8 cellular contexts compared by ENCODE assay signal in the genomic region with DNA sequence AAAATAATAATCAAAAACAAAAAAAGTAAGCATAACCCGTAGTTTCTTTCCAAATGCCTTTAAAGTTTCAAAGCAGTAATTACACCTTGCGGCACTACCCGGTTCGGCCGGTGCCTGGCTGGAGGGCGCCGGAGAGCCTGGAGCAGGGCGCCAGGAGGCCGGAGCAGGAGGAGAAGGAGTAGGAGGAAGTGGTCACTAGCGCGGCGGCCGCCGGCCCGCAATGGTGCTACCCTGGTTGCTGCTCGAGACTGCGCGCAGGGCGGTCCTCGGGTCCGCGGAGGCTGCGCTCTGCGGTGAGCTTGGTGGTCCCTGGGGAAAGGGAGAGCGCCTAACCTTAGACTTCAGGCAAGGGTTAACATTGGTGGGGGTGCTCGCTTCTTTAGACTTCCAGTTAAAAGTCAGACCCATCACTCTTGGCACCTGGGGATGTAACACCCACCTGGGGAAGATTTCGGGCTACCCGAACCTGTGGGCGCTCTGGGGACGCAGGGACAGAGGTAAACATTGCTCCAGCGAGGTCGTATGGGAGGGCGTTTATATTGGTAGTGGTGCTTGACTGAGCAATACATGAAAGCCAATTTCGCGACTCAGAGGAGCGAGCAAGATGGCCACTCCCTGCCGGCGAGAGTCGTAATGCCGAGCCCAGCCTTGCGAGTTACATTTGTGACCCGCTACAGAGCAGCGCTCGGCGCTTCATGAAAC. TPM values are rescaled to one million over a fixed set of nuclear protein-coding genes. Genes with fewer than 3 reads are reported as not detected.
DNase-seq lines count a peak whose midpoint lies in the region; ATAC-seq, FAIRE-seq and TF ChIP-seq lines count a peak whose summit lies in the region.

No MANE protein-coding gene starts in this region.

- no peaks in the 10 kb centered on the region for H3K36me3 ChIP-seq in fibroblast of lung (ENCODE audit: control insufficient read depth, insufficient read depth, low read length)

- H3K27ac Mint-ChIP-seq in activated T-helper 2 cell treated with anti-CD3 and anti-CD28 coated beads, Interferon-gamma antibody, Interleukin-2, Interleukin-4, amounts not matched to agents 10 μg/mL and 5 μg/mL and 100 μg/mL, durations not matched to agents 14 hours and 24 hours and 36 hours: peak overlapping the region; percentile 96
- H3K27ac Mint-ChIP-seq in natural killer cell: peak overlapping the region; percentile 86 to 95
- peak overlapping the region; percentile 95 to 97 for H3K27ac Mint-ChIP-seq in stimulated activated naive CD8-positive, alpha-beta T cell treated with anti-CD3 and anti-CD28 coated beads, Interleukin-15, amount 100 ng/mL, for 72 hours

- TF ChIP-seq CTCF in LNCAP (IDR thresholded peaks at IDR 0.05): peak; percentile 70
- peak; percentile 93 for TF ChIP-seq CTCF in RWPE1 (conservative IDR thresholded peaks at IDR 0.05; ENCODE audit: low read depth)
- peak; percentile 81 to 82 for TF ChIP-seq CTCF in fibroblast of lung (conservative IDR thresholded peaks at IDR 0.05 in 1 of 2, IDR thresholded peaks at IDR 0.05 in 1 of 2; ENCODE audit: low read depth in 1 of 2, low read length in 2 of 2)
- peak; percentile 96 for TF ChIP-seq CTCF in natural killer cell (IDR thresholded peaks at IDR 0.05)

- H3K27me3 Mint-ChIP-seq in activated T-helper 2 cell treated with anti-CD3 and anti-CD28 coated beads, Interferon-gamma antibody, Interleukin-2, Interleukin-4, amounts not matched to agents 10 μg/mL and 5 μg/mL and 100 μg/mL, durations not matched to agents 14 hours and 24 hours and 36 hours (ENCODE audit: low read depth): peaks cover 9% of the 10 kb centered on the region
- no peaks in the 10 kb centered on the region for H3K27me3 Mint-ChIP-seq in natural killer cell (ENCODE audit: low read depth in 2 of 2)
- no peaks in the 10 kb centered on the region for H3K27me3 Mint-ChIP-seq in stimulated activated naive CD8-positive, alpha-beta T cell treated with anti-CD3 and anti-CD28 coated beads, Interleukin-15, amount 100 ng/mL, for 72 hours

- intact Hi-C loops in activated T-helper 2 cell treated with anti-CD3 and anti-CD28 coated beads, Interferon-gamma antibody, Interleukin-2, Interleukin-4, amounts not matched to agents 10 μg/mL and 5 μg/mL and 100 μg/mL, durations not matched to agents 14 hours and 24 hours and 36 hours (cut with micrococcal nuclease): loop anchor here (1.0 kb wide), 1 partner anchor 47 kb away; the partner anchor contains the start of gene CCNC
- intact Hi-C loops in natural killer cell (cut with micrococcal nuclease): loop anchor here (1.0 to 2.0 kb wide), 2 partner anchors 48 to 96 kb away; partner anchors contain the start of genes CCNC and PNISR

- CTCF ChIA-PET in RWPE1 (lab: Yijun Ruan, JAX): interaction anchor here (1.0 to 1.9 kb wide), 4 partner anchors 10 to 20 kb away, joined by 3 to 8 read pairs (median 6); no protein-coding TSS in a partner anchor

- peak overlapping the region; percentile 95 for H2AFZ ChIP-seq in fibroblast of lung (ENCODE audit: low read length)

- no peaks in the 10 kb centered on the region for H3K9me3 Mint-ChIP-seq in activated T-helper 2 cell treated with anti-CD3 and anti-CD28 coated beads, Interferon-gamma antibody, Interleukin-2, Interleukin-4, amounts not matched to agents 10 μg/mL and 5 μg/mL and 100 μg/mL, durations not matched to agents 14 hours and 24 hours and 36 hours
- H3K9me3 Mint-ChIP-seq in natural killer cell: no peaks in the 10 kb centered on the region
- peaks cover 0 to 5% of the 10 kb centered on the region in 2 donors for H3K9me3 Mint-ChIP-seq in stimulated activated naive CD8-positive, alpha-beta T cell treated with anti-CD3 and anti-CD28 coated beads, Interleukin-15, amount 100 ng/mL, for 72 hours

- no peaks in the 10 kb centered on the region for H3K9me3 ChIP-seq in fibroblast of lung (ENCODE audit: control insufficient read depth, insufficient read depth, low read depth, low read length)

- POLR2A ChIA-PET in RWPE1 (lab: Yijun Ruan, JAX; ENCODE audit: low non-redundant PET): no interaction called here

- peak overlapping the region; percentile 84 to 98 (median 90) for H3K4me3 ChIP-seq in fibroblast of lung (replicated peaks in 1 of 4; ENCODE audit: control extremely low read depth in 1 of 4, insufficient read depth in 1 of 4, low read depth in 3 of 4, low read length in 4 of 4)

- H4K20me1 ChIP-seq in fibroblast of lung (ENCODE audit: control insufficient read depth, extremely low read depth, insufficient read depth, low read length): no peaks in the 10 kb centered on the region

- no peaks in the 10 kb centered on the region for H3K27me3 ChIP-seq in fibroblast of lung (ENCODE audit: control insufficient read depth, insufficient read depth, low read length)

- H3K4me1 Mint-ChIP-seq in activated T-helper 2 cell treated with anti-CD3 and anti-CD28 coated beads, Interferon-gamma antibody, Interleukin-2, Interleukin-4, amounts not matched to agents 10 μg/mL and 5 μg/mL and 100 μg/mL, durations not matched to agents 14 hours and 24 hours and 36 hours (ENCODE audit: low read depth): peaks cover 14% of the 10 kb centered on the region
- H3K4me1 Mint-ChIP-seq in natural killer cell: peaks cover 22 to 25% of the 10 kb centered on the region in 2 donors
- H3K4me1 Mint-ChIP-seq in stimulated activated naive CD8-positive, alpha-beta T cell treated with anti-CD3 and anti-CD28 coated beads, Interleukin-15, amount 100 ng/mL, for 72 hours: peaks cover 22% of the 10 kb centered on the region

- peak; percentile 70 for DNase-seq in H4 (ENCODE audit: low spot score)
- peak; percentile 80 for DNase-seq in RWPE1 (ENCODE audit: low spot score)
- peak; percentile 68 for DNase-seq in activated T-helper 2 cell treated with anti-CD3 and anti-CD28 coated beads, Interferon-gamma antibody, Interleukin-2, Interleukin-4, amounts not matched to agents 10 μg/mL and 5 μg/mL and 100 μg/mL, durations not matched to agents 14 hours and 24 hours and 36 hours (ENCODE audit: low spot score)
- DNase-seq in fibroblast of lung (ENCODE audit: low read depth in 2 of 2): peak; percentile 82
- DNase-seq in natural killer cell: peak; percentile 61
- peak; percentile 67 to 80 for DNase-seq in stimulated activated naive CD8-positive, alpha-beta T cell treated with anti-CD3 and anti-CD28 coated beads, Interleukin-15, amount 100 ng/mL, for 72 hours

- peak; percentile 91 for FAIRE-seq in G401.6 (lab: Jason Lieb, UNC)

- peaks cover 5% of the 10 kb centered on the region for H3K36me3 Mint-ChIP-seq in activated T-helper 2 cell treated with anti-CD3 and anti-CD28 coated beads, Interferon-gamma antibody, Interleukin-2, Interleukin-4, amounts not matched to agents 10 μg/mL and 5 μg/mL and 100 μg/mL, durations not matched to agents 14 hours and 24 hours and 36 hours (ENCODE audit: low read depth)
- H3K36me3 Mint-ChIP-seq in natural killer cell: no peaks in the 10 kb centered on the region

- ATAC-seq in natural killer cell: peak; percentile 89 to 94 (median 90)
- peak; percentile 94 for ATAC-seq in stimulated activated naive CD8-positive, alpha-beta T cell treated with anti-CD3 and anti-CD28 coated beads, Interleukin-15, amount 100 ng/mL, for 72 hours

- no peaks in the 10 kb centered on the region for H3K4me1 ChIP-seq in fibroblast of lung (ENCODE audit: control insufficient read depth, extremely low read depth, insufficient read depth, low read length)

- peak overlapping the region; percentile 78 for H3K9ac ChIP-seq in fibroblast of lung (ENCODE audit: insufficient read depth, low read length)

- H3K4me3 Mint-ChIP-seq in activated T-helper 2 cell treated with anti-CD3 and anti-CD28 coated beads, Interferon-gamma antibody, Interleukin-2, Interleukin-4, amounts not matched to agents 10 μg/mL and 5 μg/mL and 100 μg/mL, durations not matched to agents 14 hours and 24 hours and 36 hours (ENCODE audit: low read depth): peak overlapping the region; percentile 98
- peak overlapping the region; percentile 99 for H3K4me3 Mint-ChIP-seq in natural killer cell
- H3K4me3 Mint-ChIP-seq in stimulated activated naive CD8-positive, alpha-beta T cell treated with anti-CD3 and anti-CD28 coated beads, Interleukin-15, amount 100 ng/mL, for 72 hours: peak overlapping the region; percentile 96 to 99

- no peaks in the 10 kb centered on the region for H3K79me2 ChIP-seq in fibroblast of lung (ENCODE audit: control insufficient read depth, insufficient read depth, low read length)

- H3K4me2 ChIP-seq in fibroblast of lung (ENCODE audit: extremely low read depth, insufficient read depth, low read length): peak overlapping the region; percentile 73

- H3K27ac ChIP-seq in RWPE1: peak overlapping the region; percentile 85
- peak overlapping the region; percentile 92 for H3K27ac ChIP-seq in fibroblast of lung (ENCODE audit: insufficient read depth, low read length)

RNA-seq across cellular contexts. Expression of gene USP45, which starts 5.8 kb away (rescaled TPM):
- 5.6 and 7.7 TPM in 2 replicates for total RNA-seq in H4 (2014; rRNA removed; shearing (Covaris generic))
- total RNA-seq in activated T-helper 2 cell treated with anti-CD3 and anti-CD28 coated beads, Interferon-gamma antibody, Interleukin-2, Interleukin-4, amounts not matched to agents 10 μg/mL and 5 μg/mL and 100 μg/mL, durations not matched to agents 14 hours and 24 hours and 36 hours: 15.6 and 16.8 TPM in 2 replicates
- total RNA-seq in fibroblast of lung (17.8 and 23.4 TPM in 2 replicates), natural killer cell (10 to 100 TPM in 1 of 3 donors, 1 to 10 TPM in 2; 6.8 to 10.1 (median 9.2) TPM)
- 8.4 and 10.5 TPM in 2 replicates for polyA plus RNA-seq in fibroblast of lung
- polyA plus RNA-seq in fibroblast of lung (2012): 6.1 and 6.2 TPM in 2 replicates
- polyA minus RNA-seq in fibroblast of lung (ENCODE audit: low replicate concordance): 0.22 and 4.6 TPM in 2 replicates

RNA-seq across cellular contexts. Expression of gene CCNC, which starts 47.5 kb away (rescaled TPM):
- total RNA-seq in H4 (2014; rRNA removed; shearing (Covaris generic)): 77.1 and 94.4 TPM in 2 replicates
- total RNA-seq in activated T-helper 2 cell treated with anti-CD3 and anti-CD28 coated beads, Interferon-gamma antibody, Interleukin-2, Interleukin-4, amounts not matched to agents 10 μg/mL and 5 μg/mL and 100 μg/mL, durations not matched to agents 14 hours and 24 hours and 36 hours: 49.2 and 52.1 TPM in 2 replicates
- total RNA-seq in fibroblast of lung: 50.0 and 57.0 TPM in 2 replicates
- polyA plus RNA-seq in fibroblast of lung: 39.9 and 57.2 TPM in 2 replicates
- 34.1 and 35.2 TPM in 2 replicates for polyA plus RNA-seq in fibroblast of lung (2012)
- polyA minus RNA-seq in fibroblast of lung (ENCODE audit: low replicate concordance): 2.6 and 16.8 TPM in 2 replicates
- total RNA-seq in natural killer cell: 10 to 100 TPM; 46.9 to 58.3 (median 52.5) TPM

Comparison
In these comparisons a context has a peak if more than half of its experiments do, and no peak if none do; other contexts are left out.
1. Peak in every context shown above with its lines: DNase-seq, ATAC-seq, H3K4me3 ChIP-seq and H3K27ac ChIP-seq.